ENCODE assay signal across 1 cellular context in the genomic region with DNA sequence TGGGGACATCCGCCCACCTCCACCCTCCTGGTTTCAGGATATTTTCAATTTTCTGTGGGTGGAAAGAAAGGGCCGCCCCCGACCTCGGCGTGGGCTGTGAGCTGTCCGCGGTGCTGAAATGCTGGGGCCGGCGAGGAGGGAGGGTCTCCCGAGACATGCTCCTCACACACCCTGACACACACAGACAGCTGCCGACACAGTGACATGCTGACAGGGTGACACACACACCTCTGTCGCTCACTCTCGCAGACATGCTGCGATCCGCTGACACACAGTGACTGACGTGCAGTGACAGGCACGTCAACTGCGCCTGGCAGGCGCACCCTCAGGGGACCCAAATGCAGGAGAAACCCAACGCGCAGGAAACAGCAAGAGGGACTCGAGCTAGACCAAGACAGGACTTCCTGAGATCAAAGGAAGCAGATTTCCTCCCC.
TF ChIP-seq lines count a peak whose summit lies in the region.

No MANE protein-coding gene starts in this region.

TF ChIP-seq in K562, 482 proteins besides CTCF, POLR2A, EP300 and RAD21 (continued from another document and continues in another):
- TF ChIP-seq, protein P1, sequence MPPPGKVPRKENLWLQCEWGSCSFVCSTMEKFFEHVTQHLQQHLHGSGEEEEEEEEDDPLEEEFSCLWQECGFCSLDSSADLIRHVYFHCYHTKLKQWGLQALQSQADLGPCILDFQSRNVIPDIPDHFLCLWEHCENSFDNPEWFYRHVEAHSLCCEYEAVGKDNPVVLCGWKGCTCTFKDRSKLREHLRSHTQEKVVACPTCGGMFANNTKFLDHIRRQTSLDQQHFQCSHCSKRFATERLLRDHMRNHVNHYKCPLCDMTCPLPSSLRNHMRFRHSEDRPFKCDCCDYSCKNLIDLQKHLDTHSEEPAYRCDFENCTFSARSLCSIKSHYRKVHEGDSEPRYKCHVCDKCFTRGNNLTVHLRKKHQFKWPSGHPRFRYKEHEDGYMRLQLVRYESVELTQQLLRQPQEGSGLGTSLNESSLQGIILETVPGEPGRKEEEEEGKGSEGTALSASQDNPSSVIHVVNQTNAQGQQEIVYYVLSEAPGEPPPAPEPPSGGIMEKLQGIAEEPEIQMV (tag; conservative IDR thresholded peaks at IDR 0.05; ENCODE audit: low read depth): no peak
- TF ChIP-seq HNRNPL (IDR thresholded peaks at IDR 0.05; ENCODE audit: low read depth, low read length) (no peak), RFX7 (CRISPR knock-in tag; IDR thresholded peaks at IDR 0.05) (no peak), ATF1 (CRISPR knock-in tag; IDR thresholded peaks at IDR 0.05) (no peak), ATF1 (tag; IDR thresholded peaks at IDR 0.05) (peak; percentile 61), ZNF644 (tag; IDR thresholded peaks at IDR 0.05; ENCODE audit: low read depth) (no peak), ZBTB17 (CRISPR knock-in tag; IDR thresholded peaks at IDR 0.05) (no peak), KLF1 (tag; IDR thresholded peaks at IDR 0.05) (no peak), NEUROD1 (IDR thresholded peaks at IDR 0.05; ENCODE audit: borderline replicate concordance, low read depth, low read length, partially characterized antibody) (no peak), POLR3A (IDR thresholded peaks at IDR 0.05; ENCODE audit: borderline replicate concordance, extremely low read depth, insufficient read depth, insufficient read length) (no peak), NCOA4 (IDR thresholded peaks at IDR 0.05; ENCODE audit: partially characterized antibody) (no peak), NFE2 (IDR thresholded peaks at IDR 0.05; ENCODE audit: low read depth) (no peak), ZFP1 (CRISPR knock-in tag; IDR thresholded peaks at IDR 0.05) (no peak), SMARCA4 (IDR thresholded peaks at IDR 0.05) (no peak), CBX5 (IDR thresholded peaks at IDR 0.05; ENCODE audit: borderline replicate concordance, low read depth) (no peak), HDAC8 (tag; IDR thresholded peaks at IDR 0.05) (no peak), CEBPG (CRISPR knock-in tag; IDR thresholded peaks at IDR 0.05) (peak; percentile 42; the same call in 1 of the 2 replicates), CEBPG (tag; conservative IDR thresholded peaks at IDR 0.05 in 1 of 2, IDR thresholded peaks at IDR 0.05 in 1 of 2) (no peak), RBBP5 (IDR thresholded peaks at IDR 0.05; ENCODE audit: borderline replicate concordance, insufficient read depth, low read length, poor library complexity, severe bottlenecking) (no peak), ZNF586 (CRISPR knock-in tag; conservative IDR thresholded peaks at IDR 0.05) (no peak), NUFIP1 (IDR thresholded peaks at IDR 0.05; ENCODE audit: partially characterized antibody) (no peak), HDAC3 (IDR thresholded peaks at IDR 0.05; ENCODE audit: borderline replicate concordance, partially characterized antibody) (no peak), CAMTA2 (CRISPR knock-in tag; conservative IDR thresholded peaks at IDR 0.05) (no peak), EGR1 (conservative IDR thresholded peaks at IDR 0.05) (peak; percentile 97), CHD2 (IDR thresholded peaks at IDR 0.05; ENCODE audit: low read depth, low read length) (no peak), MAFF (IDR thresholded peaks at IDR 0.05; ENCODE audit: low read length) (no peak), ZNF41 (CRISPR knock-in tag; conservative IDR thresholded peaks at IDR 0.05) (no peak), RUNX1 (IDR thresholded peaks at IDR 0.05; ENCODE audit: low read depth) (no peak), SRF (CRISPR knock-in tag; IDR thresholded peaks at IDR 0.05) (peak in 1 of 2 experiments; percentile 25; a peak in 1 of 4 replicates), HDAC1 (IDR thresholded peaks at IDR 0.05) (peak in 1 of 2 experiments; percentile 69; a peak in 2 of 4 replicates), ZNF263 (CRISPR knock-in tag; IDR thresholded peaks at IDR 0.05; ENCODE audit: borderline replicate concordance) (peak; percentile 59; the same call in 1 of the 2 replicates), ZNF347 (CRISPR knock-in tag; IDR thresholded peaks at IDR 0.05; ENCODE audit: low read depth) (no peak), MTA3 (IDR thresholded peaks at IDR 0.05; ENCODE audit: borderline replicate concordance) (no peak), CBFA2T3 (IDR thresholded peaks at IDR 0.05) (no peak), NCOA1 (IDR thresholded peaks at IDR 0.05; ENCODE audit: low read depth) (peak; percentile 58; the same call in 1 of the 2 replicates), SMAD2 (IDR thresholded peaks at IDR 0.05; ENCODE audit: low read depth, low read length) (no peak)
- TF ChIP-seq, protein P2, sequence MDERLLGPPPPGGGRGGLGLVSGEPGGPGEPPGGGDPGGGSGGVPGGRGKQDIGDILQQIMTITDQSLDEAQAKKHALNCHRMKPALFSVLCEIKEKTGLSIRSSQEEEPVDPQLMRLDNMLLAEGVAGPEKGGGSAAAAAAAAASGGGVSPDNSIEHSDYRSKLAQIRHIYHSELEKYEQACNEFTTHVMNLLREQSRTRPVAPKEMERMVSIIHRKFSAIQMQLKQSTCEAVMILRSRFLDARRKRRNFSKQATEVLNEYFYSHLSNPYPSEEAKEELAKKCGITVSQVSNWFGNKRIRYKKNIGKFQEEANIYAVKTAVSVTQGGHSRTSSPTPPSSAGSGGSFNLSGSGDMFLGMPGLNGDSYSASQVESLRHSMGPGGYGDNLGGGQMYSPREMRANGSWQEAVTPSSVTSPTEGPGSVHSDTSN (CRISPR knock-in tag; IDR thresholded peaks at IDR 0.05; ENCODE audit: low read depth): 0 out of 2 replicates have a peak, but pooled peaks have one; percentile 4
- TF ChIP-seq, protein P2 (tag; conservative IDR thresholded peaks at IDR 0.05; ENCODE audit: low read depth): no peak
- TF ChIP-seq, protein P3, sequence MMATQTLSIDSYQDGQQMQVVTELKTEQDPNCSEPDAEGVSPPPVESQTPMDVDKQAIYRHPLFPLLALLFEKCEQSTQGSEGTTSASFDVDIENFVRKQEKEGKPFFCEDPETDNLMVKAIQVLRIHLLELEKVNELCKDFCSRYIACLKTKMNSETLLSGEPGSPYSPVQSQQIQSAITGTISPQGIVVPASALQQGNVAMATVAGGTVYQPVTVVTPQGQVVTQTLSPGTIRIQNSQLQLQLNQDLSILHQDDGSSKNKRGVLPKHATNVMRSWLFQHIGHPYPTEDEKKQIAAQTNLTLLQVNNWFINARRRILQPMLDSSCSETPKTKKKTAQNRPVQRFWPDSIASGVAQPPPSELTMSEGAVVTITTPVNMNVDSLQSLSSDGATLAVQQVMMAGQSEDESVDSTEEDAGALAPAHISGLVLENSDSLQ (IDR thresholded peaks at IDR 0.05): peak; percentile 78
- TF ChIP-seq, protein P4, sequence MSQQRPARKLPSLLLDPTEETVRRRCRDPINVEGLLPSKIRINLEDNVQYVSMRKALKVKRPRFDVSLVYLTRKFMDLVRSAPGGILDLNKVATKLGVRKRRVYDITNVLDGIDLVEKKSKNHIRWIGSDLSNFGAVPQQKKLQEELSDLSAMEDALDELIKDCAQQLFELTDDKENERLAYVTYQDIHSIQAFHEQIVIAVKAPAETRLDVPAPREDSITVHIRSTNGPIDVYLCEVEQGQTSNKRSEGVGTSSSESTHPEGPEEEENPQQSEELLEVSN (IDR thresholded peaks at IDR 0.05; ENCODE audit: borderline replicate concordance in 1 of 2, extremely low read depth in 1 of 2, insufficient read depth in 1 of 2, insufficient read length in 1 of 2, low read depth in 1 of 2, low read length in 1 of 2, poor library complexity in 1 of 2, severe bottlenecking in 1 of 2): no peak
- TF ChIP-seq, protein P5, sequence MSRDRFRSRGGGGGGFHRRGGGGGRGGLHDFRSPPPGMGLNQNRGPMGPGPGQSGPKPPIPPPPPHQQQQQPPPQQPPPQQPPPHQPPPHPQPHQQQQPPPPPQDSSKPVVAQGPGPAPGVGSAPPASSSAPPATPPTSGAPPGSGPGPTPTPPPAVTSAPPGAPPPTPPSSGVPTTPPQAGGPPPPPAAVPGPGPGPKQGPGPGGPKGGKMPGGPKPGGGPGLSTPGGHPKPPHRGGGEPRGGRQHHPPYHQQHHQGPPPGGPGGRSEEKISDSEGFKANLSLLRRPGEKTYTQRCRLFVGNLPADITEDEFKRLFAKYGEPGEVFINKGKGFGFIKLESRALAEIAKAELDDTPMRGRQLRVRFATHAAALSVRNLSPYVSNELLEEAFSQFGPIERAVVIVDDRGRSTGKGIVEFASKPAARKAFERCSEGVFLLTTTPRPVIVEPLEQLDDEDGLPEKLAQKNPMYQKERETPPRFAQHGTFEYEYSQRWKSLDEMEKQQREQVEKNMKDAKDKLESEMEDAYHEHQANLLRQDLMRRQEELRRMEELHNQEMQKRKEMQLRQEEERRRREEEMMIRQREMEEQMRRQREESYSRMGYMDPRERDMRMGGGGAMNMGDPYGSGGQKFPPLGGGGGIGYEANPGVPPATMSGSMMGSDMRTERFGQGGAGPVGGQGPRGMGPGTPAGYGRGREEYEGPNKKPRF (IDR thresholded peaks at IDR 0.05; ENCODE audit: low read depth, low read length): no peak
- TF ChIP-seq, protein P6, sequence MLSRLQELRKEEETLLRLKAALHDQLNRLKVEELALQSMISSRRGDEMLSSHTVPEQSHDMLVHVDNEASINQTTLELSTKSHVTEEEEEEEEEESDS (CRISPR knock-in tag; IDR thresholded peaks at IDR 0.05): no peak
- TF ChIP-seq, protein P7, sequence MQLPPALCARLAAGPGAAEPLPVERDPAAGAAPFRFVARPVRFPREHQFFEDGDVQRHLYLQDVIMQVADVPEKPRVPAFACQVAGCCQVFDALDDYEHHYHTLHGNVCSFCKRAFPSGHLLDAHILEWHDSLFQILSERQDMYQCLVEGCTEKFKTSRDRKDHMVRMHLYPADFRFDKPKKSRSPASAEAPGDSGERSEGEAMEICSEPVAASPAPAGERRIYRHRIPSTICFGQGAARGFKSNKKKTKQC (CRISPR knock-in tag; IDR thresholded peaks at IDR 0.05): peak; percentile 92
- TF ChIP-seq, protein P8, sequence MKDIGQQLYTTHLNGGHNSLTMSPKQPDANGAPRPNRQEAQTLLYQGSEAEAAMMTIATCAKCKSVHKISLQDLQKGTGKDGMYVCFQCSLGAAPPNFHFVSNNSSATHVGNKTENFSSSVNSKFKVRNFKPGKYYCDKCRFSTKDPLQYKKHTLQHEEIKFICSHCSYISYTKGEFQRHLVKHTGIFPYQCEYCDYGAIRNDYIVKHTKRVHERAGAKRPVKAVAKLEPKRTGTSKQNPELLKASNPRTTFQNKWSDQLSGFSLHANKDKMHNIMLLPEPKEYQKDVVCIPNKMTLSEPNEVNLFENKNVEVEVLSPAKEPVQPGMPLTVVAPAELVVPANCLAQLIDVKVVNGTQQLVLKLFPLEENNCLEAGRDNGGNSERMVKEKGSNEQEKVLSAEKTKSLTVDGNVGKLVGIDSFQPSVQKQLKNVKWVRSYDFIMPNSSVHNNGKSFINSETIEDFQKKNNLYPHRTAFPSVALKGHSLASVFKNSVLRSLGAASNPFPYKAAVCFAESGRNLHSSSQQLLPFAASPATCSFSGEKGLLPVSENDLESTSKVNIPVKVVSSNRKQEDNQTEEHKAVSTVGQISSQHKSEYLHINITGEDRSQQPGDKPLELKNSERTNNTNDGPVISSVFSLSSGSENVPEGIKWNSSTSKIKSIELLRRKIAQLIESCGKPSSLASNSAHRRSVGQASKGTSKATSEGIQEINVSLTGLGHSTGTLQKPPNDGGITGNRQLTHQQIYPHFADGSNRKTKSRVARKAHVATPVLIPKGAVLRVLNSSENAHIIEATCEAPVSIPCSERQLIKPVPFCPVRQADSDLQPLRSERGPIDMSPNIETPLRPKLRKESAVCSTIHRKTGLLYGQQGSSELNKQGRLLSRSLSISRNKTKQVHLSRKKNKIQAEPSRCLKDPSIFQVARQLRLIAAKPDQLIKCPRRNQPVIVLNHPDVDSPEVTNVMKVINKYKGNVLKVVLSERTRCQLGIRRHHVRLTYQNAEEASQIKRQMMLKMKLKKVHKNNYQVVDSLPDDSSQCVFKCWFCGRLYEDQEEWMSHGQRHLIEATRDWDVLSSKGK (CRISPR knock-in tag; IDR thresholded peaks at IDR 0.05): no peak
- TF ChIP-seq, protein P9, sequence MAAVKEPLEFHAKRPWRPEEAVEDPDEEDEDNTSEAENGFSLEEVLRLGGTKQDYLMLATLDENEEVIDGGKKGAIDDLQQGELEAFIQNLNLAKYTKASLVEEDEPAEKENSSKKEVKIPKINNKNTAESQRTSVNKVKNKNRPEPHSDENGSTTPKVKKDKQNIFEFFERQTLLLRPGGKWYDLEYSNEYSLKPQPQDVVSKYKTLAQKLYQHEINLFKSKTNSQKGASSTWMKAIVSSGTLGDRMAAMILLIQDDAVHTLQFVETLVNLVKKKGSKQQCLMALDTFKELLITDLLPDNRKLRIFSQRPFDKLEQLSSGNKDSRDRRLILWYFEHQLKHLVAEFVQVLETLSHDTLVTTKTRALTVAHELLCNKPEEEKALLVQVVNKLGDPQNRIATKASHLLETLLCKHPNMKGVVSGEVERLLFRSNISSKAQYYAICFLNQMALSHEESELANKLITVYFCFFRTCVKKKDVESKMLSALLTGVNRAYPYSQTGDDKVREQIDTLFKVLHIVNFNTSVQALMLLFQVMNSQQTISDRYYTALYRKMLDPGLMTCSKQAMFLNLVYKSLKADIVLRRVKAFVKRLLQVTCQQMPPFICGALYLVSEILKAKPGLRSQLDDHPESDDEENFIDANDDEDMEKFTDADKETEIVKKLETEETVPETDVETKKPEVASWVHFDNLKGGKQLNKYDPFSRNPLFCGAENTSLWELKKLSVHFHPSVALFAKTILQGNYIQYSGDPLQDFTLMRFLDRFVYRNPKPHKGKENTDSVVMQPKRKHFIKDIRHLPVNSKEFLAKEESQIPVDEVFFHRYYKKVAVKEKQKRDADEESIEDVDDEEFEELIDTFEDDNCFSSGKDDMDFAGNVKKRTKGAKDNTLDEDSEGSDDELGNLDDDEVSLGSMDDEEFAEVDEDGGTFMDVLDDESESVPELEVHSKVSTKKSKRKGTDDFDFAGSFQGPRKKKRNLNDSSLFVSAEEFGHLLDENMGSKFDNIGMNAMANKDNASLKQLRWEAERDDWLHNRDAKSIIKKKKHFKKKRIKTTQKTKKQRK (IDR thresholded peaks at IDR 0.05; ENCODE audit: borderline replicate concordance, low read depth, low read length): no peak
- TF ChIP-seq, protein P10, sequence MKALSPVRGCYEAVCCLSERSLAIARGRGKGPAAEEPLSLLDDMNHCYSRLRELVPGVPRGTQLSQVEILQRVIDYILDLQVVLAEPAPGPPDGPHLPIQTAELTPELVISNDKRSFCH (CRISPR knock-in tag; IDR thresholded peaks at IDR 0.05): no peak
- TF ChIP-seq, protein P10 (tag; IDR thresholded peaks at IDR 0.05): 0 out of 2 replicates have a peak, but pooled peaks have one; percentile 31
